20 cellular contexts compared by ENCODE assay signal in the genomic region with DNA sequence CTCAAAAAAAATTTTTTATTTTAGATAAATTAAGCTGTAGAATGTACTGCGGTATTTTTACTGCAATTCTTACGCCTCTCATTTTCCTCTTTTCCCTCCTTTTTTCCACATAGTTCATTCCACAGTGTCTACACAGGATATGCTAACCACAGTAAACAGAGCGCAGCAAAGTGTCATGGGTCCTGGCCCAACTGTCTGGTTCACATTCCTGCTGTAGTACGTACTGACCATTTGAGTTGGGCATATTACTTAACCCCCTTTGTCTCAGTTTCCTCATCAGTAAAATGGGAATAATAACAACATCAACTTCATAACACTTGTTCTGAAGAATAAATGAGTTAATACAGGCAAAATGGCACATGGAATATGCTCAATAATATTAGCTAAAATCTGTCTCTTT. TPM values are rescaled to one million over a fixed set of nuclear protein-coding genes. Genes with fewer than 3 reads are reported as not detected.
DNase-seq lines count a peak whose midpoint lies in the region; ATAC-seq and TF ChIP-seq lines count a peak whose summit lies in the region.
"Had no signal": no experiment of that assay in that cellular context is flagged by ENCODE, and none has a peak within 500 bp of the region (broad histone marks: within the 10 kb centered on the region; RNA-seq: fewer than 3 reads in every experiment).

No MANE protein-coding gene starts in this region.

- no peak overlapping the region for H3K18ac ChIP-seq in H9 (ENCODE audit: insufficient read length, low read depth, low read length)
- no peak overlapping the region for H3K18ac ChIP-seq in IMR-90 (ENCODE audit: low read depth, low read length)
- no peak overlapping the region for H3K18ac ChIP-seq in mesenchymal stem cell (ENCODE audit: low read depth in 1 of 2, low read length in 2 of 2)

- H3K36me3 Mint-ChIP-seq in H9 (ENCODE audit: insufficient read depth in 1 of 3, low read depth in 3 of 3): no peaks in the 10 kb centered on the region; a peak in 1 of 7 replicates

- no peak for TF ChIP-seq POLR2A in IMR-90 (IDR thresholded peaks at IDR 0.05; ENCODE audit: low read depth, low read length)

- H2BK15ac ChIP-seq in H9 (ENCODE audit: low read depth, low read length) (no peak overlapping the region), IMR-90 (ENCODE audit: low read depth, low read length) (no peak overlapping the region), mesenchymal stem cell (ENCODE audit: low read depth, poor library complexity, severe bottlenecking) (no peak overlapping the region)

- no peak overlapping the region for H3K4ac ChIP-seq in H9 (ENCODE audit: low read depth, low read length)
- H3K4ac ChIP-seq in IMR-90 (ENCODE audit: low read depth, low read length): no peak overlapping the region
- no peak overlapping the region for H3K4ac ChIP-seq in mesenchymal stem cell (ENCODE audit: low read depth in 1 of 2, low read length in 2 of 2)

- BruUV-seq in IMR-90 (replicated peaks; lab: Mats Ljungman, UMichigan): no TSS peak

- no peak overlapping the region for H2BK120ac ChIP-seq in H9 (ENCODE audit: low read depth, low read length, poor library complexity, severe bottlenecking)
- no peak overlapping the region for H2BK120ac ChIP-seq in IMR-90 (ENCODE audit: low read depth, low read length)
- no peak overlapping the region for H2BK120ac ChIP-seq in mesenchymal stem cell (ENCODE audit: low read depth, low read length)

- H4K20me1 ChIP-seq in H9 (ENCODE audit: control insufficient read depth, insufficient read depth, insufficient read length) (no peaks in the 10 kb centered on the region), IMR-90 (ENCODE audit: insufficient read depth, low read length) (no peaks in the 10 kb centered on the region; the same call in 1 of the 2 replicates)

- peaks cover 3% of the 10 kb centered on the region; the same call in 1 of the 2 replicates for H3K9me1 ChIP-seq in IMR-90 (ENCODE audit: insufficient read depth, low read length)

- WGBS in H9 (ENCODE audit: extremely low coverage, insufficient read length, low lambda C conversion rate): no CpG with 5 or more reads among the region's 4 CpGs
- WGBS in IMR-90 (ENCODE audit: extremely low coverage in 2 of 2, insufficient read length in 1 of 2), 2 experiments: no CpG with 5 or more reads among the region's 4 CpGs
- WGBS in mesenchymal stem cell: 80% methylated on average over 4 of the region's 4 CpGs

- no peaks in the 10 kb centered on the region for H3K27me3 Mint-ChIP-seq in H9 (ENCODE audit: low read depth)
- H3K27me3 Mint-ChIP-seq: CD4-positive, alpha-beta memory T cell had no signal

- no peak overlapping the region for H2BK5ac ChIP-seq in H9 (ENCODE audit: insufficient read length, low read length)
- H2BK5ac ChIP-seq in IMR-90 (ENCODE audit: low read depth, low read length, poor library complexity, severe bottlenecking): no peak overlapping the region
- H2BK5ac ChIP-seq in mesenchymal stem cell (ENCODE audit: low read depth, low read length, poor library complexity, severe bottlenecking): no peak overlapping the region

- no peak overlapping the region for H2BK20ac ChIP-seq in H9 (ENCODE audit: low read depth, low read length, poor library complexity, severe bottlenecking)
- H2BK20ac ChIP-seq in IMR-90 (ENCODE audit: low read depth, low read length): no peak overlapping the region

- H2AFZ ChIP-seq in H9 (ENCODE audit: low read length) (no peak overlapping the region), IMR-90 (replicated peaks; ENCODE audit: low read length, poor library complexity) (no peak overlapping the region), mesenchymal stem cell (ENCODE audit: low read depth, low read length) (no peak overlapping the region)

- intact Hi-C loops in IMR-90 (cut with micrococcal nuclease): no loop called here

- dilution Hi-C loops in IMR-90 (cut with HindIII; ENCODE audit: low sequenced_read_pairs, unreplicated experiment): no loop called here

- no peak for ATAC-seq in IMR-90 (ENCODE audit: low read depth)

- H3T11ph ChIP-seq in H9 (ENCODE audit: low read length): no peak overlapping the region

- H4K8ac ChIP-seq in H9 (replicated peaks; ENCODE audit: insufficient read length, low read depth, low read length) (no peak overlapping the region), IMR-90 (ENCODE audit: low read depth in 2 of 2, low read length in 2 of 2) (no peak overlapping the region), mesenchymal stem cell (ENCODE audit: low read length) (no peak overlapping the region)

- H3K27ac ChIP-seq in H9 (ENCODE audit: insufficient read length, low read depth, low read length) (no peak overlapping the region), IMR-90 (ENCODE audit: insufficient read depth, low read length) (no peak overlapping the region), mesenchymal stem cell (ENCODE audit: low read length, poor library complexity, severe bottlenecking) (no peak overlapping the region)
- H3K27ac ChIP-seq: SK-N-MC had no signal

- H4K5ac ChIP-seq in H9 (ENCODE audit: insufficient read length, low read depth, low read length): no peak overlapping the region
- H4K5ac ChIP-seq in IMR-90 (ENCODE audit: low read depth, low read length): no peak overlapping the region

- H2AK5ac ChIP-seq in H9 (ENCODE audit: insufficient read length, low read length) (no peak overlapping the region), IMR-90 (ENCODE audit: low read depth, low read length) (no peak overlapping the region), mesenchymal stem cell (ENCODE audit: low read length, severe bottlenecking) (no peak overlapping the region)

- H3K9me3 ChIP-seq in H9 (ENCODE audit: control insufficient read depth, low read depth, low read length) (no peaks in the 10 kb centered on the region), IMR-90 (ENCODE audit: control insufficient read depth, insufficient read depth, low read length) (no peaks in the 10 kb centered on the region), mesenchymal stem cell (ENCODE audit: control insufficient read depth, low read length) (no peaks in the 10 kb centered on the region)

- H2AK9ac ChIP-seq in IMR-90 (replicated peaks; ENCODE audit: low read depth, low read length, poor library complexity): no peak overlapping the region

- no peak overlapping the region for H3K56ac ChIP-seq in H9 (ENCODE audit: insufficient read length, low read depth, low read length)
- no peak overlapping the region for H3K56ac ChIP-seq in IMR-90 (ENCODE audit: extremely low read depth, insufficient read depth, low read length)

- H4K91ac ChIP-seq in H9 (ENCODE audit: insufficient read length, low read depth, low read length): no peak overlapping the region
- no peak overlapping the region for H4K91ac ChIP-seq in IMR-90 (ENCODE audit: insufficient read depth, low read depth, low read length)
- H4K91ac ChIP-seq in mesenchymal stem cell (ENCODE audit: low read length): no peak overlapping the region

- H3K79me2 ChIP-seq in H9 (ENCODE audit: insufficient read depth, low read length): peaks cover 1% of the 10 kb centered on the region; the same call in 1 of the 2 replicates

- H3K79me1 ChIP-seq in H9 (ENCODE audit: insufficient read depth, low read depth, low read length, poor library complexity, severe bottlenecking) (no peaks in the 10 kb centered on the region), IMR-90 (ENCODE audit: low read depth in 1 of 2, low read length in 2 of 2) (peaks cover 0 to 9% of the 10 kb centered on the region in 2 experiments; a peak in 2 of 4 replicates), mesenchymal stem cell (replicated peaks; ENCODE audit: low read length, poor library complexity, severe bottlenecking) (peaks cover 9% of the 10 kb centered on the region)

- DNase-seq in H9: no peak
- DNase-seq in IMR-90: peak; percentile 15
- DNase-seq in fibroblast of gingiva (ENCODE audit: low read depth): peak; percentile 34
- peak; percentile 54 for DNase-seq in mesenchymal stem cell
- DNase-seq in NCI-H187 (lab: John Stamatoyannopoulos, UW): no peak
- no peak for DNase-seq in cerebellar nuclear complex (lab: John Stamatoyannopoulos, UW)
- no peak for DNase-seq in activated CD4-positive, alpha-beta T cell treated with anti-CD3 and anti-CD28 coated beads, Interleukin-2, amount 50 U/mL, for 48 hours
- DNase-seq: C1 segment of cervical spinal cord; CD4-positive, alpha-beta memory T cell; COR-L47; DMS53; GOT3; NCI-H1105; NCI-H1436 treated with DMSO at 0.1 percent for 48 hours; NCI-H1930; NCI-H2107; NCI-H524; NCI-H748 treated with DMSO at 0.1 percent for 48 hours; SIG-M5 had no signal

- no peak overlapping the region for H3K4me2 ChIP-seq in H9 (ENCODE audit: insufficient read depth, insufficient read length, low read length)
- H3K4me2 ChIP-seq in IMR-90 (ENCODE audit: low read depth, low read length): no peak overlapping the region
- H3K4me2 ChIP-seq in mesenchymal stem cell (ENCODE audit: low read length, poor library complexity, severe bottlenecking): no peak overlapping the region

- H3K27me3 ChIP-seq in H9 (ENCODE audit: insufficient read depth, low read length): no peaks in the 10 kb centered on the region
- no peaks in the 10 kb centered on the region for H3K27me3 ChIP-seq in IMR-90 (ENCODE audit: control insufficient read depth, insufficient read depth, low read length)
- no peaks in the 10 kb centered on the region for H3K27me3 ChIP-seq in mesenchymal stem cell (ENCODE audit: control insufficient read depth in 1 of 2, insufficient read depth in 1 of 2, low read length in 2 of 2)

- peak overlapping the region in 2 of 3 experiments; percentile 86 to 92; a peak in 6 of 7 replicates for H3K27ac Mint-ChIP-seq in H9
- H3K27ac Mint-ChIP-seq: CD4-positive, alpha-beta memory T cell had no signal

- H3K9ac ChIP-seq in H9 (ENCODE audit: extremely low read depth, insufficient read length, low read length) (no peak overlapping the region), IMR-90 (ENCODE audit: low read depth, low read length) (no peak overlapping the region), mesenchymal stem cell (ENCODE audit: low read length) (no peak overlapping the region)

- H2BK12ac ChIP-seq in H9 (ENCODE audit: insufficient read length, low read depth, low read length): no peak overlapping the region
- H2BK12ac ChIP-seq in mesenchymal stem cell (ENCODE audit: low read length in 2 of 2): no peak overlapping the region

- no peak overlapping the region for H3K14ac ChIP-seq in H9 (ENCODE audit: insufficient read depth, low read length)
- no peak overlapping the region for H3K14ac ChIP-seq in IMR-90 (replicated peaks; ENCODE audit: low read depth, low read length)
- no peak overlapping the region for H3K14ac ChIP-seq in mesenchymal stem cell (ENCODE audit: low read length in 2 of 2)

- no peak overlapping the region for H3K4me3 ChIP-seq in IMR-90 (ENCODE audit: insufficient read depth, low read depth, low read length)
- H3K4me3 ChIP-seq in mesenchymal stem cell (ENCODE audit: insufficient read depth in 1 of 2, low read depth in 1 of 2, low read length in 2 of 2): no peak overlapping the region
- H3K4me3 ChIP-seq: SK-N-MC had no signal

- no peaks in the 10 kb centered on the region for H3K23me2 ChIP-seq in H9 (ENCODE audit: insufficient read length, low read depth, low read length, poor library complexity, severe bottlenecking)

- TF ChIP-seq RAD21 in IMR-90 (IDR thresholded peaks at IDR 0.05; ENCODE audit: low read length): no peak

- in situ Hi-C loops in IMR-90 (cut with MboI; ENCODE audit: low sequenced_read_pairs): no loop called here

- H3K23ac ChIP-seq in H9 (ENCODE audit: insufficient read length, low read depth, low read length) (no peak overlapping the region), IMR-90 (ENCODE audit: low read depth, low read length) (peak overlapping the region; percentile 44; the same call in 1 of the 2 replicates), mesenchymal stem cell (ENCODE audit: low read length in 2 of 2) (no peak overlapping the region)

- TF ChIP-seq CTCF in H9 (conservative IDR thresholded peaks at IDR 0.05): no peak
- TF ChIP-seq CTCF in IMR-90 (conservative IDR thresholded peaks at IDR 0.05; ENCODE audit: low read depth, low read length): no peak

- H3K9me3 Mint-ChIP-seq in H9: no peaks in the 10 kb centered on the region
- H3K9me3 Mint-ChIP-seq: CD4-positive, alpha-beta memory T cell had no signal

- peaks cover 2% of the 10 kb centered on the region; the same call in 1 of the 2 replicates for H3K4me1 ChIP-seq in H9 (ENCODE audit: insufficient read depth, low read length)
- H3K4me1 ChIP-seq in IMR-90 (ENCODE audit: control insufficient read depth, insufficient read depth, low read length): peaks cover 2% of the 10 kb centered on the region
- no peaks in the 10 kb centered on the region for H3K4me1 ChIP-seq in mesenchymal stem cell (ENCODE audit: control insufficient read depth, insufficient read depth, low read depth, low read length)

- H3K4me3 Mint-ChIP-seq in H9: no peak overlapping the region
- H3K4me3 Mint-ChIP-seq: CD4-positive, alpha-beta memory T cell had no signal

- H3K4me1 Mint-ChIP-seq in H9: peaks cover 56 to 62% of the 10 kb centered on the region in 2 experiments

- CTCF ChIA-PET in IMR-90 (lab: Yijun Ruan, JAX): interaction anchor here (1.0 kb wide), 1 partner anchor 12 kb away, joined by 3 read pairs; no protein-coding TSS in a partner anchor

- H3K36me3 ChIP-seq in IMR-90 (ENCODE audit: control insufficient read depth, insufficient read depth, low read length): no peaks in the 10 kb centered on the region
- H3K36me3 ChIP-seq in mesenchymal stem cell (ENCODE audit: control insufficient read depth in 1 of 2, insufficient read depth in 2 of 2, low read depth in 1 of 2, low read length in 2 of 2): no peaks in the 10 kb centered on the region

- POLR2A ChIA-PET in IMR-90 (lab: Charles Lee; ENCODE audit: unreplicated experiment): no interaction called here

RNA-seq across cellular contexts. Expression of a gene that starts 41.6 kb away (rescaled TPM):
- 59.6 and 60.7 TPM in 2 replicates for total RNA-seq in H9 (2021)
- 19.4 and 21.7 TPM in 2 replicates for total RNA-seq in IMR-90 (2012; rRNA removed)
- 3.9 and 5.2 TPM in 2 replicates for polyA plus RNA-seq in IMR-90 (2012; rRNA removed)
- 1.4 and 2.1 TPM in 2 replicates for polyA plus RNA-seq in IMR-90 (2012; cell fraction: cytosol; rRNA removed)
- polyA plus RNA-seq in IMR-90 (2012; cell fraction: nucleus; rRNA removed; ENCODE audit: low replicate concordance): 0.44 and 2.7 TPM in 2 replicates
- polyA plus RNA-seq in mesenchymal stem cell (2013, experiment 1 of 2): 22.8 TPM
- polyA plus RNA-seq in mesenchymal stem cell (2013, experiment 2 of 2): 22.9 TPM

Comparison
In these comparisons a context has a peak if more than half of its experiments do, and no peak if none do; other contexts are left out.
1. DNase-seq: peak in IMR-90 (single experiment), fibroblast of gingiva (single experiment) and mesenchymal stem cell (single experiment); none in H9 (single experiment), NCI-H187 (0 of 2), cerebellar nuclear complex (0 of 2) and activated CD4-positive, alpha-beta T cell treated with anti-CD3 and anti-CD28 coated beads, Interleukin-2, amount 50 U/mL, for 48 hours (0 of 2).